ENCODE assay signal across 1 cellular context in the genomic region with DNA sequence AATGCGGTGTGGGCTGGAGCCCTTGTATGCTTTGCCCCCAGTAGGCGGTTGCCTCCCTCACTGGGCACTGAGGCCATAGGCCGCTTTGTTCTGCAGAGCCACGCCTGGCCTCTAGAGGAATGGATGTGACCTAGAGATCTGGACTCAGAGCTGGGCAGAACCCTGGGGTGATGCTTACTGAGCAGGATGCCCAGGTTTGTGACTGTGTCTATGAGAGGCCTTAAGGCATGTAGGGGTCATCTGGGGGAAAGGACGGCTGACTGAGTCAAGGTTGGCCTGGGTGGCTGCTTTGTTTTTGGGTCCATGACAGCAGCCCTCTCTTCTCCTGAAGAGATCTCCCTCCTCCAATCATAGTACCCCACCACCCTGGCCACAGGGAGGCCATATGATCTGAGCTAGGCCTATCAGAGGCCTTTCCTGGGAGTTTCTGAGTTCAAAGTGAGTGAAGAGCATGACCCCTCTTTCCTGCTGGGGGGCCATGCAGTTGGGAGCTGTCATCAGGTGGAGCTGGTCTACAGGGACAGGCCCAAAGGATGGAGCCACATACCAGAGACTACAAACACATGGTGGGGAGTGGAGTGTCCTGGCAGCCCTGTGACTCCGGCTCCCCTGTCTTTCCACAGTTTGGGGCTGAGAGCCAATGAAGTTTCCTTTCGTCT.
TF ChIP-seq lines count a peak whose summit lies in the region.

No MANE protein-coding gene starts in this region.

TF ChIP-seq in HepG2, 621 proteins besides CTCF, POLR2A, EP300 and RAD21 (continued from another document and continues in another):
- TF ChIP-seq ZNF709 (CRISPR knock-in tag; IDR thresholded peaks at IDR 0.05) = no peak
- TF ChIP-seq ZNF549 (CRISPR knock-in tag; IDR thresholded peaks at IDR 0.05) = no peak
- TF ChIP-seq ZNF777 (CRISPR knock-in tag; IDR thresholded peaks at IDR 0.05) = no peak
- TF ChIP-seq E2F5 (CRISPR knock-in tag; conservative IDR thresholded peaks at IDR 0.05) = no peak
- peak; percentile 33; the same call in 1 of the 2 replicates for TF ChIP-seq ATF7-NPFF (CRISPR knock-in tag; IDR thresholded peaks at IDR 0.05; ENCODE audit: low read depth)
- no peak for TF ChIP-seq KAT2B (IDR thresholded peaks at IDR 0.05; ENCODE audit: borderline replicate concordance, low read depth, low read length)
- TF ChIP-seq AHR (CRISPR knock-in tag; IDR thresholded peaks at IDR 0.05) = no peak
- TF ChIP-seq ZBTB7B (CRISPR knock-in tag; IDR thresholded peaks at IDR 0.05) = no peak
- TF ChIP-seq, protein P1, sequence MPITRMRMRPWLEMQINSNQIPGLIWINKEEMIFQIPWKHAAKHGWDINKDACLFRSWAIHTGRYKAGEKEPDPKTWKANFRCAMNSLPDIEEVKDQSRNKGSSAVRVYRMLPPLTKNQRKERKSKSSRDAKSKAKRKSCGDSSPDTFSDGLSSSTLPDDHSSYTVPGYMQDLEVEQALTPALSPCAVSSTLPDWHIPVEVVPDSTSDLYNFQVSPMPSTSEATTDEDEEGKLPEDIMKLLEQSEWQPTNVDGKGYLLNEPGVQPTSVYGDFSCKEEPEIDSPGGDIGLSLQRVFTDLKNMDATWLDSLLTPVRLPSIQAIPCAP (CRISPR knock-in tag; IDR thresholded peaks at IDR 0.05; ENCODE audit: low read depth) = no peak
- TF ChIP-seq PCBP1 (IDR thresholded peaks at IDR 0.05; ENCODE audit: borderline replicate concordance, low read depth, low read length) = no peak
- TF ChIP-seq, protein P2, sequence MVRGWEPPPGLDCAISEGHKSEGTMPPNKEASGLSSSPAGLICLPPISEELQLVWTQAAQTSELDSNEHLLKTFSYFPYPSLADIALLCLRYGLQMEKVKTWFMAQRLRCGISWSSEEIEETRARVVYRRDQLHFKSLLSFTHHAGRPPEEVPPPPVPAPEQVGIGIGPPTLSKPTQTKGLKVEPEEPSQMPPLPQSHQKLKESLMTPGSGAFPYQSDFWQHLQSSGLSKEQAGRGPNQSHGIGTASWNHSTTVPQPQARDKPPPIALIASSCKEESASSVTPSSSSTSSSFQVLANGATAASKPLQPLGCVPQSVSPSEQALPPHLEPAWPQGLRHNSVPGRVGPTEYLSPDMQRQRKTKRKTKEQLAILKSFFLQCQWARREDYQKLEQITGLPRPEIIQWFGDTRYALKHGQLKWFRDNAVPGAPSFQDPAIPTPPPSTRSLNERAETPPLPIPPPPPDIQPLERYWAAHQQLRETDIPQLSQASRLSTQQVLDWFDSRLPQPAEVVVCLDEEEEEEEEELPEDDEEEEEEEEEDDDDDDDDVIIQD (CRISPR knock-in tag; IDR thresholded peaks at IDR 0.05; ENCODE audit: low read depth) = peak; percentile 27; the same call in 1 of the 2 replicates
- no peak for TF ChIP-seq PBX3 (CRISPR knock-in tag; IDR thresholded peaks at IDR 0.05; ENCODE audit: borderline replicate concordance)
- no peak for TF ChIP-seq SMAD9 (CRISPR knock-in tag; IDR thresholded peaks at IDR 0.05)
- no peak for TF ChIP-seq GZF1 (CRISPR knock-in tag; IDR thresholded peaks at IDR 0.05)
- TF ChIP-seq SSRP1 (CRISPR knock-in tag; IDR thresholded peaks at IDR 0.05) = no peak
- TF ChIP-seq KDM5B (CRISPR knock-in tag; IDR thresholded peaks at IDR 0.05; ENCODE audit: borderline replicate concordance) = no peak
- no peak for TF ChIP-seq MXD1 (CRISPR knock-in tag; IDR thresholded peaks at IDR 0.05)
- TF ChIP-seq SRSF1 (optimal IDR thresholded peaks at IDR 0.05; ENCODE audit: low read depth, low read length) = no peak
- TF ChIP-seq FOXA3 (CRISPR knock-in tag; IDR thresholded peaks at IDR 0.05) = peak; percentile 26; the same call in 1 of the 2 replicates
- no peak for TF ChIP-seq RNF2 (conservative IDR thresholded peaks at IDR 0.05; ENCODE audit: low read depth)
- TF ChIP-seq RXRB (CRISPR knock-in tag; IDR thresholded peaks at IDR 0.05; ENCODE audit: borderline replicate concordance) = no peak; the same call in 1 of the 2 replicates
- TF ChIP-seq SAP130 (CRISPR knock-in tag; IDR thresholded peaks at IDR 0.05; ENCODE audit: low read depth) = no peak
- TF ChIP-seq STAG1 (CRISPR knock-in tag; IDR thresholded peaks at IDR 0.05) = peak; percentile 16; the same call in 1 of the 2 replicates
- TF ChIP-seq, protein P3, sequence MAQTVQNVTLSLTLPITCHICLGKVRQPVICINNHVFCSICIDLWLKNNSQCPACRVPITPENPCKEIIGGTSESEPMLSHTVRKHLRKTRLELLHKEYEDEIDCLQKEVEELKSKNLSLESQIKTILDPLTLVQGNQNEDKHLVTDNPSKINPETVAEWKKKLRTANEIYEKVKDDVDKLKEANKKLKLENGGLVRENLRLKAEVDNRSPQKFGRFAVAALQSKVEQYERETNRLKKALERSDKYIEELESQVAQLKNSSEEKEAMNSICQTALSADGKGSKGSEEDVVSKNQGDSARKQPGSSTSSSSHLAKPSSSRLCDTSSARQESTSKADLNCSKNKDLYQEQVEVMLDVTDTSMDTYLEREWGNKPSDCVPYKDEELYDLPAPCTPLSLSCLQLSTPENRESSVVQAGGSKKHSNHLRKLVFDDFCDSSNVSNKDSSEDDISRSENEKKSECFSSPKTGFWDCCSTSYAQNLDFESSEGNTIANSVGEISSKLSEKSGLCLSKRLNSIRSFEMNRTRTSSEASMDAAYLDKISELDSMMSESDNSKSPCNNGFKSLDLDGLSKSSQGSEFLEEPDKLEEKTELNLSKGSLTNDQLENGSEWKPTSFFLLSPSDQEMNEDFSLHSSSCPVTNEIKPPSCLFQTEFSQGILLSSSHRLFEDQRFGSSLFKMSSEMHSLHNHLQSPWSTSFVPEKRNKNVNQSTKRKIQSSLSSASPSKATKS (CRISPR knock-in tag; IDR thresholded peaks at IDR 0.05) = no peak
- TF ChIP-seq, protein P4, sequence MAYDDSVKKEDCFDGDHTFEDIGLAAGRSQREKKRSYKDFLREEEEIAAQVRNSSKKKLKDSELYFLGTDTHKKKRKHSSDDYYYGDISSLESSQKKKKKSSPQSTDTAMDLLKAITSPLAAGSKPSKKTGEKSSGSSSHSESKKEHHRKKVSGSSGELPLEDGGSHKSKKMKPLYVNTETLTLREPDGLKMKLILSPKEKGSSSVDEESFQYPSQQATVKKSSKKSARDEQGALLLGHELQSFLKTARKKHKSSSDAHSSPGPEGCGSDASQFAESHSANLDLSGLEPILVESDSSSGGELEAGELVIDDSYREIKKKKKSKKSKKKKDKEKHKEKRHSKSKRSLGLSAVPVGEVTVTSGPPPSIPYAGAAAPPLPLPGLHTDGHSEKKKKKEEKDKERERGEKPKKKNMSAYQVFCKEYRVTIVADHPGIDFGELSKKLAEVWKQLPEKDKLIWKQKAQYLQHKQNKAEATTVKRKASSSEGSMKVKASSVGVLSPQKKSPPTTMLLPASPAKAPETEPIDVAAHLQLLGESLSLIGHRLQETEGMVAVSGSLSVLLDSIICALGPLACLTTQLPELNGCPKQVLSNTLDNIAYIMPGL (CRISPR knock-in tag; IDR thresholded peaks at IDR 0.05; ENCODE audit: borderline replicate concordance in 1 of 2, low read depth in 1 of 2) = no peak
- 0 out of 2 replicates have a peak, but pooled peaks have one; percentile 11 for TF ChIP-seq ISL2 (CRISPR knock-in tag; IDR thresholded peaks at IDR 0.05)
- no peak for TF ChIP-seq ZNF878 (CRISPR knock-in tag; IDR thresholded peaks at IDR 0.05)
- TF ChIP-seq NPAS2 (CRISPR knock-in tag; IDR thresholded peaks at IDR 0.05; ENCODE audit: borderline replicate concordance) = no peak
- 0 out of 2 replicates have a peak, but pooled peaks have one; percentile 43 for TF ChIP-seq ZNF607 (CRISPR knock-in tag; IDR thresholded peaks at IDR 0.05; ENCODE audit: borderline replicate concordance)
- no peak for TF ChIP-seq TEAD2 (CRISPR knock-in tag; IDR thresholded peaks at IDR 0.05)
- TF ChIP-seq NAIF1 (CRISPR knock-in tag; IDR thresholded peaks at IDR 0.05; ENCODE audit: borderline replicate concordance) = no peak
- TF ChIP-seq, protein P5, sequence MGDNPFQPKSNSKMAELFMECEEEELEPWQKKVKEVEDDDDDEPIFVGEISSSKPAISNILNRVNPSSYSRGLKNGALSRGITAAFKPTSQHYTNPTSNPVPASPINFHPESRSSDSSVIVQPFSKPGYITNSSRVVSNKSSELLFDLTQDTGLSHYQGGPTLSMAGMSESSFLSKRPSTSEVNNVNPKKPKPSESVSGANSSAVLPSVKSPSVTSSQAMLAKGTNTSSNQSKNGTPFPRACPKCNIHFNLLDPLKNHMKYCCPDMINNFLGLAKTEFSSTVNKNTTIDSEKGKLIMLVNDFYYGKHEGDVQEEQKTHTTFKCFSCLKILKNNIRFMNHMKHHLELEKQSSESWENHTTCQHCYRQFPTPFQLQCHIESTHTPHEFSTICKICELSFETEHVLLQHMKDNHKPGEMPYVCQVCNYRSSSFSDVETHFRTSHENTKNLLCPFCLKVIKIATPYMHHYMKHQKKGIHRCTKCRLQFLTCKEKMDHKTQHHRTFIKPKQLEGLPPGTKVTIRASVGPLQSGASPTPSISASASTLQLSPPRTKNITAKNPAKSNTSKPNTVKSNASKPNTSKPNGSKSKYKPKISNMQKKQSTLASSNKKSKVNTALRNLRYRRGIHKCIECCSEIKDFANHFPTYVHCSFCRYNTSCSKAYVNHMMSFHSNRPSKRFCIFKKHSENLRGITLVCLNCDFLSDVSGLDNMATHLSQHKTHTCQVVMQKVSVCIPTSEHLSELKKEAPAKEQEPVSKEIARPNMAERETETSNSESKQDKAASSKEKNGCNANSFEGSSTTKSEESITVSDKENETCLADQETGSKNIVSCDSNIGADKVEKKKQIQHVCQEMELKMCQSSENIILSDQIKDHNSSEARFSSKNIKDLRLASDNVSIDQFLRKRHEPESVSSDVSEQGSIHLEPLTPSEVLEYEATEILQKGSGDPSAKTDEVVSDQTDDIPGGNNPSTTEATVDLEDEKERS (CRISPR knock-in tag; IDR thresholded peaks at IDR 0.05) = no peak
- no peak for TF ChIP-seq ARID2 (CRISPR knock-in tag; IDR thresholded peaks at IDR 0.05; ENCODE audit: borderline replicate concordance)
- TF ChIP-seq ZNF496 (CRISPR knock-in tag; IDR thresholded peaks at IDR 0.05; ENCODE audit: insufficient replicate concordance) = no peak
- TF ChIP-seq, protein P6, sequence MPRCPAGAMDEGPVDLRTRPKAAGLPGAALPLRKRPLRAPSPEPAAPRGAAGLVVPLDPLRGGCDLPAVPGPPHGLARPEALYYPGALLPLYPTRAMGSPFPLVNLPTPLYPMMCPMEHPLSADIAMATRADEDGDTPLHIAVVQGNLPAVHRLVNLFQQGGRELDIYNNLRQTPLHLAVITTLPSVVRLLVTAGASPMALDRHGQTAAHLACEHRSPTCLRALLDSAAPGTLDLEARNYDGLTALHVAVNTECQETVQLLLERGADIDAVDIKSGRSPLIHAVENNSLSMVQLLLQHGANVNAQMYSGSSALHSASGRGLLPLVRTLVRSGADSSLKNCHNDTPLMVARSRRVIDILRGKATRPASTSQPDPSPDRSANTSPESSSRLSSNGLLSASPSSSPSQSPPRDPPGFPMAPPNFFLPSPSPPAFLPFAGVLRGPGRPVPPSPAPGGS (CRISPR knock-in tag; IDR thresholded peaks at IDR 0.05) = no peak
- no peak for TF ChIP-seq ZNF552 (CRISPR knock-in tag; IDR thresholded peaks at IDR 0.05; ENCODE audit: borderline replicate concordance)
- TF ChIP-seq CREB3 (CRISPR knock-in tag; IDR thresholded peaks at IDR 0.05) = no peak
- TF ChIP-seq ZNF510 (CRISPR knock-in tag; IDR thresholded peaks at IDR 0.05; ENCODE audit: low read depth) = no peak
- no peak for TF ChIP-seq BRCA1 (CRISPR knock-in tag; IDR thresholded peaks at IDR 0.05)
- no peak for TF ChIP-seq CEBPZ (IDR thresholded peaks at IDR 0.05; ENCODE audit: low read length)
- no peak for TF ChIP-seq CHD4 (IDR thresholded peaks at IDR 0.05; ENCODE audit: borderline replicate concordance, low read length)
